ENCODE assay signal across 21 cellular contexts in genomic region chr7:133542209-133542780, GRCh38.
"Had no signal": no experiment of that assay in that cellular context is flagged by ENCODE, and none has a peak within 500 bp of the region (broad histone marks: within the 10 kb centered on the region; RNA-seq: fewer than 3 reads in every experiment).

No MANE protein-coding gene starts in this region.

- H3K9me3 Mint-ChIP-seq: immature natural killer cell; memory B cell; mesothelial cell of epicardium; natural killer cell; stimulated activated naive CD8-positive, alpha-beta T cell treated with anti-CD3 and anti-CD28 coated beads, Interleukin-15, Interleukin-2, amounts not matched to agents 100 ng/mL and 50 ng/mL, for 24 hours had no signal

- H3K27me3 ChIP-seq: esophagus squamous epithelium, gastroesophageal sphincter, pancreas, testis, tibial nerve, upper lobe of right lung, vagina had no signal

- H3K36me3 ChIP-seq: esophagus squamous epithelium, gastroesophageal sphincter, left ventricle myocardium inferior, lower lobe of right lung, pancreas, tibial nerve, upper lobe of right lung, vagina had no signal

- H3K27me3 Mint-ChIP-seq: memory B cell; progenitor cell of endocrine pancreas; stimulated activated naive CD8-positive, alpha-beta T cell treated with anti-CD3 and anti-CD28 coated beads, Interleukin-15, Interleukin-2, amounts not matched to agents 100 ng/mL and 50 ng/mL, for 24 hours had no signal

- H3K9me3 ChIP-seq: esophagus squamous epithelium, gastroesophageal sphincter, left ventricle myocardium inferior, lower lobe of right lung, pancreas, testis, tibial nerve, upper lobe of right lung, vagina had no signal

- H3K4me3 Mint-ChIP-seq: immature natural killer cell; memory B cell; mesothelial cell of epicardium; natural killer cell; stimulated activated naive CD8-positive, alpha-beta T cell treated with anti-CD3 and anti-CD28 coated beads, Interleukin-15, Interleukin-2, amounts not matched to agents 100 ng/mL and 50 ng/mL, for 24 hours had no signal

- DNase-seq: esophagus squamous epithelium; foreskin fibroblast; glutamatergic neuron; immature natural killer cell; left ventricle myocardium inferior; lower lobe of right lung; natural killer cell; occipital lobe; pancreas; right cardiac atrium; small intestine; stimulated activated CD4-positive, alpha-beta T cell treated with anti-CD3 and anti-CD28 coated beads, Interleukin-12 subunit alpha, Interleukin-12 subunit beta, amount 100 ng/mL, for 4 hours; testis; upper lobe of right lung had no signal

- H3K27ac Mint-ChIP-seq: memory B cell; mesothelial cell of epicardium; natural killer cell; progenitor cell of endocrine pancreas; stimulated activated naive CD8-positive, alpha-beta T cell treated with anti-CD3 and anti-CD28 coated beads, Interleukin-15, Interleukin-2, amounts not matched to agents 100 ng/mL and 50 ng/mL, for 24 hours had no signal

- H3K4me3 ChIP-seq: esophagus squamous epithelium, gastroesophageal sphincter, left ventricle myocardium inferior, lower lobe of right lung, pancreas, testis, tibial nerve, upper lobe of right lung, vagina had no signal

- H3K36me3 Mint-ChIP-seq: mesothelial cell of epicardium had no signal

- H3K4me1 ChIP-seq: esophagus squamous epithelium, gastroesophageal sphincter, left ventricle myocardium inferior, lower lobe of right lung, pancreas, testis, upper lobe of right lung, vagina had no signal

- H3K27ac ChIP-seq: esophagus squamous epithelium, gastroesophageal sphincter, left ventricle myocardium inferior, lower lobe of right lung, pancreas, testis, tibial nerve, upper lobe of right lung, vagina had no signal

- ATAC-seq: gastroesophageal sphincter, lower lobe of right lung, natural killer cell, pancreas, right cardiac atrium, upper lobe of right lung had no signal
